15 cellular contexts compared by ENCODE assay signal in genomic region chr7:69610675-69611037, GRCh38. TPM values are rescaled to one million over a fixed set of nuclear protein-coding genes. Genes with fewer than 3 reads are reported as not detected.
DNase-seq lines count a peak whose midpoint lies in the region; ATAC-seq, FAIRE-seq and TF ChIP-seq lines count a peak whose summit lies in the region.
"Had no signal": no experiment of that assay in that cellular context is flagged by ENCODE, and none has a peak within 500 bp of the region (broad histone marks: within the 10 kb centered on the region; RNA-seq: fewer than 3 reads in every experiment).

No MANE protein-coding gene starts in this region.

- H2AFZ ChIP-seq in H1 (ENCODE audit: low read length) = no peak overlapping the region

- TF ChIP-seq POLR2A in H1 (IDR thresholded peaks at IDR 0.05; ENCODE audit: control extremely low read depth in 1 of 2, low read depth in 2 of 2, low read length in 2 of 2) = no peak

- ATAC-seq in T-cell (replicated peaks in 1 of 4) = no peak
- ATAC-seq in activated CD8-positive, alpha-beta memory T cell treated with anti-CD3 and anti-CD28 coated beads, Interleukin-2, amount 10 ng/mL, durations not matched to agents 7 days and 5 days = no peak
- ATAC-seq: CD8-positive, alpha-beta T cell had no signal

- H3K27ac ChIP-seq in HEK293 (ENCODE audit: extremely low read depth, low read depth, low read length) (no peak overlapping the region), H1 (ENCODE audit: low read depth, low read length) (no peak overlapping the region)

- H3K9me3 ChIP-seq in HEK293 (ENCODE audit: control insufficient read depth, insufficient read depth, low read depth, low read length) (no peaks in the 10 kb centered on the region), H1 (ENCODE audit: insufficient read depth in 2 of 2, low read depth in 1 of 2, low read length in 1 of 2) (no peaks in the 10 kb centered on the region)

- H3K79me2 ChIP-seq in H1 (ENCODE audit: control insufficient read depth in 1 of 2, insufficient read depth in 2 of 2, low read length in 2 of 2) = no peaks in the 10 kb centered on the region

- H3K4me3 Mint-ChIP-seq in T-cell = no peak overlapping the region
- no peak overlapping the region for H3K4me3 Mint-ChIP-seq in activated CD8-positive, alpha-beta memory T cell treated with anti-CD3 and anti-CD28 coated beads, Interleukin-2, amount 10 ng/mL, durations not matched to agents 7 days and 5 days
- H3K4me3 Mint-ChIP-seq: B cell; CD8-positive, alpha-beta T cell had no signal

- H2BK15ac ChIP-seq in H1 (ENCODE audit: low read length) = no peak overlapping the region

- no peaks in the 10 kb centered on the region for H3K36me3 Mint-ChIP-seq in T-cell
- H3K36me3 Mint-ChIP-seq in activated CD8-positive, alpha-beta memory T cell treated with anti-CD3 and anti-CD28 coated beads, Interleukin-2, amount 10 ng/mL, durations not matched to agents 7 days and 5 days = no peaks in the 10 kb centered on the region
- H3K36me3 Mint-ChIP-seq: CD8-positive, alpha-beta T cell had no signal

- H3K27me3 ChIP-seq in H1 (replicated peaks in 1 of 4; ENCODE audit: control insufficient read depth in 3 of 4, extremely low read depth in 1 of 4, insufficient read depth in 3 of 4, low read length in 3 of 4) = peaks cover 80 to 97% (median 91%) of the 10 kb centered on the region in 4 experiments

- no peak overlapping the region for H3K23ac ChIP-seq in H1 (ENCODE audit: insufficient read length)

- no peak overlapping the region for H2BK5ac ChIP-seq in H1 (ENCODE audit: low read depth, low read length)

- H3K79me1 ChIP-seq in H1 (ENCODE audit: low read depth, low read length) = no peaks in the 10 kb centered on the region

- H3K27me3 Mint-ChIP-seq in T-cell = peaks cover 10 to 27% of the 10 kb centered on the region in 2 donors
- peaks cover 33% of the 10 kb centered on the region for H3K27me3 Mint-ChIP-seq in activated CD8-positive, alpha-beta memory T cell treated with anti-CD3 and anti-CD28 coated beads, Interleukin-2, amount 10 ng/mL, durations not matched to agents 7 days and 5 days

- CTCF ChIA-PET in HEK293 (lab: Yijun Ruan, JAX) = interaction anchor here (0.6 kb wide), 1 partner anchor 179 kb away, joined by 3 read pairs; no protein-coding TSS in a partner anchor
- CTCF ChIA-PET in H1 (lab: Charles Lee; ENCODE audit: partially characterized antibody) = no interaction called here
- CTCF ChIA-PET in T-cell (lab: Charles Lee) = no interaction called here
- CTCF ChIA-PET in activated CD8-positive, alpha-beta memory T cell treated with anti-CD3 and anti-CD28 coated beads, Interleukin-2, amount 10 ng/mL, durations not matched to agents 7 days and 5 days (lab: Charles Lee) = no interaction called here

- no peak overlapping the region for H4K91ac ChIP-seq in H1 (replicated peaks; ENCODE audit: insufficient read length, low read length)

- H3K36me3 ChIP-seq in HEK293 (ENCODE audit: control insufficient read depth in 2 of 2, insufficient read depth in 1 of 2, low read length in 2 of 2) = no peaks in the 10 kb centered on the region
- no peaks in the 10 kb centered on the region for H3K36me3 ChIP-seq in H1 (ENCODE audit: control insufficient read depth in 2 of 4, insufficient read depth in 4 of 4, low read length in 3 of 4)

- H2BK12ac ChIP-seq in H1 (ENCODE audit: low read depth, low read length) = no peak overlapping the region

- POLR2A ChIA-PET in HEK293 (lab: Yijun Ruan, JAX) = no interaction called here
- POLR2A ChIA-PET in H1 (lab: Charles Lee; ENCODE audit: partially characterized antibody) = no interaction called here
- POLR2A ChIA-PET in T-cell (lab: Charles Lee) = no interaction called here

- H4K5ac ChIP-seq in H1 (ENCODE audit: insufficient read length, low read depth, low read length) = no peak overlapping the region

- H2BK120ac ChIP-seq in H1 (replicated peaks; ENCODE audit: low read depth, low read length) = no peak overlapping the region

- 60% methylated on average over 3 of the region's 3 CpGs; no CpG with 5 or more reads in 1 of the 2 experiments for WGBS in H1 (ENCODE audit: extremely low coverage in 1 of 2, insufficient coverage in 1 of 2, insufficient read length in 1 of 2, insufficient replicate concordance in 2 of 2, low coverage in 1 of 2, low lambda C conversion rate in 2 of 2, missing lambda C conversion rate in 1 of 2), 2 experiments

- peaks cover 30 to 32% of the 10 kb centered on the region in 2 experiments for H4K20me1 ChIP-seq in H1 (replicated peaks in 1 of 2; ENCODE audit: control insufficient read depth in 1 of 2, insufficient read depth in 2 of 2, low read length in 2 of 2)

- TF ChIP-seq CTCF in HEK293 (tag by site-specific recombination; IDR thresholded peaks at IDR 0.05) (no peak), H1 (IDR thresholded peaks at IDR 0.05; ENCODE audit: control extremely low read depth in 1 of 3, insufficient read depth in 1 of 3, low read depth in 1 of 3, low read length in 3 of 3) (no peak)

- no peak overlapping the region for H3K56ac ChIP-seq in H1 (replicated peaks; ENCODE audit: insufficient read length, low read depth, low read length)

- H3K18ac ChIP-seq in H1 (ENCODE audit: extremely low read depth, low read length) = no peak overlapping the region

- FAIRE-seq in H1 (lab: Jason Lieb, UNC) = no peak
- FAIRE-seq: RCC 7860 had no signal

- H3K4me2 ChIP-seq in H1 (ENCODE audit: insufficient read depth in 1 of 2, low read depth in 2 of 2, low read length in 2 of 2) = no peak overlapping the region

- H3K4me3 ChIP-seq in HEK293 (ENCODE audit: low read depth, low read length) (no peak overlapping the region), H1 (ENCODE audit: extremely low read depth in 1 of 4, insufficient read depth in 2 of 4, low read depth in 3 of 4, low read length in 4 of 4) (no peak overlapping the region)

- H3K9me3 Mint-ChIP-seq in T-cell = no peaks in the 10 kb centered on the region
- no peaks in the 10 kb centered on the region for H3K9me3 Mint-ChIP-seq in activated CD8-positive, alpha-beta memory T cell treated with anti-CD3 and anti-CD28 coated beads, Interleukin-2, amount 10 ng/mL, durations not matched to agents 7 days and 5 days (ENCODE audit: low read depth)
- H3K9me3 Mint-ChIP-seq: CD8-positive, alpha-beta T cell had no signal

- H2AK5ac ChIP-seq in H1 (ENCODE audit: low read depth, low read length) = no peak overlapping the region

- TF ChIP-seq RAD21 in H1 (IDR thresholded peaks at IDR 0.05 in 1 of 2, conservative IDR thresholded peaks at IDR 0.05 in 1 of 2; ENCODE audit: low read depth in 2 of 2, low read length in 2 of 2) = no peak

- DNase-seq in DMS 273 (lab: John Stamatoyannopoulos, UW; ENCODE audit: unreplicated experiment) = peak; percentile 76
- DNase-seq in NCI-H524 treated with DMSO at 0.1 percent for 48 hours (lab: John Stamatoyannopoulos, UW) = peak; percentile 25
- no peak for DNase-seq in H1 (ENCODE audit: low read depth in 1 of 2, low spot score in 2 of 2)
- DNase-seq in T-cell = no peak
- DNase-seq in activated CD8-positive, alpha-beta memory T cell treated with anti-CD3 and anti-CD28 coated beads for 24 hours = no peak
- DNase-seq in activated CD8-positive, alpha-beta memory T cell treated with anti-CD3 and anti-CD28 coated beads, Interleukin-2, amount 10 ng/mL, durations not matched to agents 7 days and 5 days = no peak
- DNase-seq: ACHN; CD8-positive, alpha-beta T cell; H7; IMR-90; NCI-H510A; SHP77 treated with DMSO at 0.1 percent for 48 hours had no signal

- no peak overlapping the region for H3K27ac Mint-ChIP-seq in T-cell
- H3K27ac Mint-ChIP-seq in activated CD8-positive, alpha-beta memory T cell treated with anti-CD3 and anti-CD28 coated beads, Interleukin-2, amount 10 ng/mL, durations not matched to agents 7 days and 5 days = no peak overlapping the region
- H3K27ac Mint-ChIP-seq: B cell; CD8-positive, alpha-beta T cell had no signal

- H2BK20ac ChIP-seq in H1 (ENCODE audit: low read length) = no peak overlapping the region

- peaks cover 53% of the 10 kb centered on the region for H3K4me1 ChIP-seq in HEK293 (ENCODE audit: control insufficient read depth, insufficient read depth, low read length)
- peaks cover 0 to 7% (median 2%) of the 10 kb centered on the region in 4 experiments; a peak in 2 of 7 replicates for H3K4me1 ChIP-seq in H1 (replicated peaks in 1 of 4; ENCODE audit: control insufficient read depth in 3 of 4, insufficient read depth in 4 of 4, low read length in 3 of 4)

- no peak for TF ChIP-seq EP300 in H1 (IDR thresholded peaks at IDR 0.05; ENCODE audit: borderline replicate concordance in 1 of 2, low read depth in 2 of 2, low read length in 2 of 2)

- no peaks in the 10 kb centered on the region for H3K23me2 ChIP-seq in H1 (ENCODE audit: low read depth, low read length)

- H3K9ac ChIP-seq in H1 (replicated peaks in 1 of 4; ENCODE audit: extremely low read depth in 1 of 4, low read depth in 3 of 4, low read length in 3 of 4) = no peak overlapping the region

- H3K4me1 Mint-ChIP-seq in T-cell = no peaks in the 10 kb centered on the region
- H3K4me1 Mint-ChIP-seq in activated CD8-positive, alpha-beta memory T cell treated with anti-CD3 and anti-CD28 coated beads, Interleukin-2, amount 10 ng/mL, durations not matched to agents 7 days and 5 days = no peaks in the 10 kb centered on the region

- H3K4ac ChIP-seq in H1 (replicated peaks; ENCODE audit: insufficient read length, low read depth, low read length) = no peak overlapping the region

- H4K8ac ChIP-seq in H1 (ENCODE audit: extremely low read depth, insufficient read depth, low read length) = no peak overlapping the region

- no peak overlapping the region for H3K14ac ChIP-seq in H1 (ENCODE audit: insufficient read length)

TF ChIP-seq in HEK293, 187 proteins besides CTCF, POLR2A, EP300 and RAD21 (continues in another document):
- no peak for TF ChIP-seq ZNF837 (tag by site-specific recombination; IDR thresholded peaks at IDR 0.05)
- no peak for TF ChIP-seq ZNF558 (tag by site-specific recombination; IDR thresholded peaks at IDR 0.05)
- no peak for TF ChIP-seq ZNF48 (tag by site-specific recombination; IDR thresholded peaks at IDR 0.05)

TF ChIP-seq in H1, 55 proteins besides CTCF, POLR2A, EP300 and RAD21 (continues in another document):
- TF ChIP-seq CTBP2 (IDR thresholded peaks at IDR 0.05; ENCODE audit: borderline replicate concordance, insufficient read depth, insufficient read length, low read length) (no peak), EZH2 (IDR thresholded peaks at IDR 0.05; ENCODE audit: low read depth, low read length, severe bottlenecking) (peak; percentile 69)

RNA-seq across cellular contexts. Expression of gene AUTS2, which starts 12.4 kb away (rescaled TPM):
- 95.3 and 101 TPM in 2 replicates for total RNA-seq in H1 (2021; fragmentation: NEBNext Ultra II Directional; extraction: Animal tissue kit (Norgen Biotek cat#: 25700))
- polyA plus RNA-seq in H1 (2011; rRNA removed) = 25.9 and 44.3 TPM in 2 replicates
- 27.8 TPM for polyA plus RNA-seq in H1 (2011; cell fraction: cytosol; rRNA removed)
- 132 TPM for polyA plus RNA-seq in H1 (2011; cell fraction: nucleus; rRNA removed)
- polyA plus RNA-seq in H1 (2012, experiment 1 of 2) = 77.3 to 113 TPM (median 88.3 TPM) in 4 replicates
- polyA plus RNA-seq in H1 (2012, experiment 2 of 2) = 20.6 TPM
- 47.8 TPM for polyA plus RNA-seq in H1 (2013, experiment 1 of 2)
- 42.8 TPM for polyA plus RNA-seq in H1 (2013, experiment 2 of 2)
- polyA minus RNA-seq in H1 (2011; rRNA and poly(A)+ RNA removed) = 71.0 and 86.4 TPM in 2 replicates
- polyA minus RNA-seq in H1 (2011; cell fraction: cytosol; rRNA and poly(A)+ RNA removed) = 92.1 TPM
- polyA minus RNA-seq in H1 (2011; cell fraction: nucleus; rRNA and poly(A)+ RNA removed) = 279 TPM
- total RNA-seq in T-cell = 10 to 100 TPM; 10.6 to 66.2 (median 37.6) TPM
- total RNA-seq in activated CD8-positive, alpha-beta memory T cell treated with anti-CD3 and anti-CD28 coated beads, Interleukin-2, amount 10 ng/mL, durations not matched to agents 7 days and 5 days = 10 to 100 TPM in 1 of 2 experiments, 1 to 10 TPM in 1; 9.5 to 24.4 TPM

Comparison
In these comparisons a context has a peak if more than half of its experiments do, and no peak if none do; other contexts are left out.
1. DNase-seq: peak in DMS 273 (single experiment) and NCI-H524 treated with DMSO at 0.1 percent for 48 hours (single experiment); none in H1 (0 of 2), T-cell (0 of 34), activated CD8-positive, alpha-beta memory T cell treated with anti-CD3 and anti-CD28 coated beads for 24 hours (single experiment) and activated CD8-positive, alpha-beta memory T cell treated with anti-CD3 and anti-CD28 coated beads, Interleukin-2, amount 10 ng/mL, durations not matched to agents 7 days and 5 days (single experiment).